11 cellular contexts compared by ENCODE assay signal in genomic region chr10:450463-450862, GRCh38.
DNase-seq lines count a peak whose midpoint lies in the region; ATAC-seq, FAIRE-seq and TF ChIP-seq lines count a peak whose summit lies in the region.
"Had no signal": no experiment of that assay in that cellular context is flagged by ENCODE, and none has a peak within 500 bp of the region (broad histone marks: within the 10 kb centered on the region; RNA-seq: fewer than 3 reads in every experiment).

No MANE protein-coding gene starts in this region.

- H3K36me3 ChIP-seq in CD8-positive, alpha-beta memory T cell (ENCODE audit: insufficient read depth, low read length) = no peaks in the 10 kb centered on the region
- peaks cover 0 to 4% of the 10 kb centered on the region in 2 experiments; a peak in 1 of 3 replicates for H3K36me3 ChIP-seq in HEK293 (ENCODE audit: control insufficient read depth in 2 of 2, insufficient read depth in 1 of 2, low read length in 2 of 2)
- H3K36me3 ChIP-seq: gastroesophageal sphincter had no signal

- peaks cover 39 to 53% (median 50%) of the 10 kb centered on the region in 3 donors for H3K4me1 Mint-ChIP-seq in CD8-positive, alpha-beta memory T cell
- H3K4me1 Mint-ChIP-seq in activated CD8-positive, alpha-beta T cell treated with anti-CD3 and anti-CD28 coated beads for 36 hours (ENCODE audit: low read depth) = peaks cover 50% of the 10 kb centered on the region
- H3K4me1 Mint-ChIP-seq in nephron progenitor cell = peaks cover 52% of the 10 kb centered on the region

- no peaks in the 10 kb centered on the region for H3K9me3 ChIP-seq in CD8-positive, alpha-beta memory T cell (ENCODE audit: low read length)
- H3K9me3 ChIP-seq in HEK293 (ENCODE audit: control insufficient read depth, insufficient read depth, low read depth, low read length) = no peaks in the 10 kb centered on the region
- H3K9me3 ChIP-seq: gastroesophageal sphincter had no signal

- CTCF ChIA-PET in CD8-positive, alpha-beta memory T cell (lab: Charles Lee) = no interaction called here
- CTCF ChIA-PET in HEK293 (lab: Yijun Ruan, JAX) = interaction anchor here (0.5 to 0.7 kb wide), 2 partner anchors 9 to 42 kb away, joined by 3 to 4 read pairs; no protein-coding TSS in a partner anchor
- CTCF ChIA-PET in activated CD8-positive, alpha-beta T cell treated with anti-CD3 and anti-CD28 coated beads for 36 hours (lab: Charles Lee) = interaction anchor here (1.3 kb wide), 1 partner anchor 10 kb away, joined by 4 read pairs; no protein-coding TSS in a partner anchor

- peak overlapping the region; percentile 43 to 86 (median 82) for H3K4me3 Mint-ChIP-seq in CD8-positive, alpha-beta memory T cell
- H3K4me3 Mint-ChIP-seq in activated CD8-positive, alpha-beta T cell treated with anti-CD3 and anti-CD28 coated beads for 36 hours = peak overlapping the region; percentile 66
- no peak overlapping the region for H3K4me3 Mint-ChIP-seq in nephron progenitor cell

- TF ChIP-seq CTCF in HEK293 (tag by site-specific recombination; IDR thresholded peaks at IDR 0.05) (no peak), nephron progenitor cell (IDR thresholded peaks at IDR 0.05) (no peak), D721Med (IDR thresholded peaks at IDR 0.05; ENCODE audit: insufficient read depth, missing control alignments) (no peak)
- no peak for TF ChIP-seq CTCF in activated CD8-positive, alpha-beta T cell treated with anti-CD3 and anti-CD28 coated beads for 36 hours (IDR thresholded peaks at IDR 0.05)

- peaks cover 0 to 2% of the 10 kb centered on the region in 2 donors for H3K27me3 Mint-ChIP-seq in CD8-positive, alpha-beta memory T cell
- no peaks in the 10 kb centered on the region for H3K27me3 Mint-ChIP-seq in activated CD8-positive, alpha-beta T cell treated with anti-CD3 and anti-CD28 coated beads for 36 hours
- peaks cover 3% of the 10 kb centered on the region for H3K27me3 Mint-ChIP-seq in nephron progenitor cell (ENCODE audit: low read depth, poor library complexity)

- H3K27ac ChIP-seq in CD8-positive, alpha-beta memory T cell (ENCODE audit: low read depth, low read length) = no peak overlapping the region
- no peak overlapping the region for H3K27ac ChIP-seq in HEK293 (ENCODE audit: extremely low read depth, low read depth, low read length)

- DNase-seq in CD8-positive, alpha-beta memory T cell = no peak
- no peak for DNase-seq in activated CD8-positive, alpha-beta T cell treated with anti-CD3 and anti-CD28 coated beads for 36 hours
- DNase-seq in nephron progenitor cell (peak; percentile 29), midbrain (lab: John Stamatoyannopoulos, UW) (no peak), D721Med (ENCODE audit: insufficient read length, low spot score) (no peak)
- DNase-seq: IMR-90, NCI-H510A had no signal

- H3K4me1 ChIP-seq in CD8-positive, alpha-beta memory T cell (ENCODE audit: insufficient read depth, low read length) = peaks cover 68% of the 10 kb centered on the region
- no peaks in the 10 kb centered on the region; the same call in 1 of the 2 replicates for H3K4me1 ChIP-seq in HEK293 (ENCODE audit: control insufficient read depth, insufficient read depth, low read length)

- H3K36me3 Mint-ChIP-seq in CD8-positive, alpha-beta memory T cell = no peaks in the 10 kb centered on the region
- no peaks in the 10 kb centered on the region for H3K36me3 Mint-ChIP-seq in activated CD8-positive, alpha-beta T cell treated with anti-CD3 and anti-CD28 coated beads for 36 hours (ENCODE audit: low read depth)
- peaks cover 35% of the 10 kb centered on the region for H3K36me3 Mint-ChIP-seq in nephron progenitor cell (ENCODE audit: low read depth)

- peak overlapping the region; percentile 35 to 96 (median 84) for H3K27ac Mint-ChIP-seq in CD8-positive, alpha-beta memory T cell
- no peak overlapping the region for H3K27ac Mint-ChIP-seq in activated CD8-positive, alpha-beta T cell treated with anti-CD3 and anti-CD28 coated beads for 36 hours
- H3K27ac Mint-ChIP-seq in nephron progenitor cell = peak overlapping the region; percentile 84

- FAIRE-seq in D721Med (lab: Jason Lieb, UNC) = no peak
- FAIRE-seq: endometrium had no signal

- no peak for ATAC-seq in activated CD8-positive, alpha-beta T cell treated with anti-CD3 and anti-CD28 coated beads for 36 hours
- ATAC-seq in HG03521 (IDR thresholded peaks at IDR 0.05; ENCODE audit: unreplicated experiment) = no peak
- ATAC-seq: gastroesophageal sphincter had no signal

- intact Hi-C loops in activated CD8-positive, alpha-beta T cell treated with anti-CD3 and anti-CD28 coated beads for 36 hours (cut with micrococcal nuclease) = loop anchor here (10.0 kb wide), 1 partner anchor 116 kb away; no protein-coding TSS in a partner anchor

- H3K4me3 ChIP-seq in CD8-positive, alpha-beta memory T cell (ENCODE audit: low read length) = peak overlapping the region; percentile 54
- no peak overlapping the region for H3K4me3 ChIP-seq in HEK293 (ENCODE audit: low read depth, low read length)
- H3K4me3 ChIP-seq: gastroesophageal sphincter had no signal

- POLR2A ChIA-PET in CD8-positive, alpha-beta memory T cell (lab: Charles Lee) = interaction anchor here (1.0 kb wide), 1 partner anchor 315 kb away, joined by 4 read pairs; the partner anchor contains the start of gene ZMYND11
- POLR2A ChIA-PET in HEK293 (lab: Yijun Ruan, JAX) = no interaction called here
- POLR2A ChIA-PET in activated CD8-positive, alpha-beta T cell treated with anti-CD3 and anti-CD28 coated beads for 36 hours (lab: Charles Lee) = interaction anchor here (0.6 to 1.2 kb wide), 2 partner anchors 9 to 317 kb away, joined by 3 read pairs; no protein-coding TSS in a partner anchor

- no peaks in the 10 kb centered on the region for H3K27me3 ChIP-seq in CD8-positive, alpha-beta memory T cell (ENCODE audit: insufficient read depth, low read length, poor library complexity, severe bottlenecking)
- H3K27me3 ChIP-seq: gastroesophageal sphincter had no signal

- H3K9me3 Mint-ChIP-seq in CD8-positive, alpha-beta memory T cell = no peaks in the 10 kb centered on the region
- no peaks in the 10 kb centered on the region for H3K9me3 Mint-ChIP-seq in activated CD8-positive, alpha-beta T cell treated with anti-CD3 and anti-CD28 coated beads for 36 hours
- H3K9me3 Mint-ChIP-seq in nephron progenitor cell = peaks cover 17% of the 10 kb centered on the region

TF ChIP-seq in HEK293, 187 proteins besides CTCF, POLR2A, EP300 and RAD21:
- peak; percentile 62 for TF ChIP-seq GLIS1 (tag by site-specific recombination; IDR thresholded peaks at IDR 0.05)
- no peak for TF ChIP-seq OVOL3 (tag by site-specific recombination; IDR thresholded peaks at IDR 0.05)
